In genomic region chrX:77143907-77144306, GRCh38 we compare ENCODE assay signal across 6 cellular contexts.
"Had no signal": no experiment of that assay in that cellular context is flagged by ENCODE, and none has a peak within 500 bp of the region (broad histone marks: within the 10 kb centered on the region; RNA-seq: fewer than 3 reads in every experiment).

No MANE protein-coding gene starts in this region.

- H3K4me1 Mint-ChIP-seq: IgD-negative memory B cell had no signal

- H3K27ac Mint-ChIP-seq: IgD-negative memory B cell had no signal

- ATAC-seq: HepG2, K562 had no signal

- DNase-seq: IMR-90 had no signal

- H3K4me3 Mint-ChIP-seq: IgD-negative memory B cell had no signal

- H3K27ac ChIP-seq: HL-60 had no signal

- H3K4me3 ChIP-seq: K562 had no signal

- H3K36me3 Mint-ChIP-seq: IgD-negative memory B cell had no signal

- FAIRE-seq: HepG2, HTR-8/SVneo, K562 had no signal
